Comparison of ENCODE assay signal across 2 cellular contexts in the genomic region with DNA sequence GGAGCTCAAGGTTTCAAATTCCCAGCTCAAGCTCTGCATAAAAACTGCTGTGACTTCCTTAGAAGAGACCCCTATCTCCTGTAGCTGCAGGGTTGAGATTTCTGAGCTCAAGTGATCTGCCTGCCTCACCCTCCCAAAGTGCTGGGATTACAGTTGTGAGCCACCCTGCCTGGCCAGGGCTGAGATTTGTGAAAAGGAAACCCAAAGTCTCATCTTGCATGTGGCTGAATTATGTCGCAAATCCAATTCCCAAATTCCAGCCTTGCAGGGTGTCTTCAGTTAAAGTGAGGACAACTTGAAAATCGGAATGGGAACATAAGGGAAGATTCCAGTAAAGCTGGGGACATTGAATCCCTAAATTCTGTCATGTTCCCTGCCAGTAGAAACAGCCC.
TF ChIP-seq lines count a peak whose summit lies in the region.

No MANE protein-coding gene starts in this region.

TF ChIP-seq in HCT116, 20 proteins besides CTCF, POLR2A, EP300 and RAD21:
- no peak for TF ChIP-seq SIN3A (IDR thresholded peaks at IDR 0.05; ENCODE audit: low read depth)
- TF ChIP-seq POLR2AphosphoS5 (IDR thresholded peaks at IDR 0.05; ENCODE audit: low read depth, low read length), result peak; percentile 8; the same call in 1 of the 2 replicates
- TF ChIP-seq, protein P1, sequence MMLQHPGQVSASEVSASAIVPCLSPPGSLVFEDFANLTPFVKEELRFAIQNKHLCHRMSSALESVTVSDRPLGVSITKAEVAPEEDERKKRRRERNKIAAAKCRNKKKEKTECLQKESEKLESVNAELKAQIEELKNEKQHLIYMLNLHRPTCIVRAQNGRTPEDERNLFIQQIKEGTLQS (IDR thresholded peaks at IDR 0.05), result no peak
- no peak for TF ChIP-seq JUND (IDR thresholded peaks at IDR 0.05)
- TF ChIP-seq EGR1 (IDR thresholded peaks at IDR 0.05; ENCODE audit: low read depth), result no peak
- no peak for TF ChIP-seq CEBPB (IDR thresholded peaks at IDR 0.05; ENCODE audit: low read depth)
TF ChIP-seq in HCT116: peak in this region for 1.

TF ChIP-seq in HepG2, 621 proteins besides CTCF, POLR2A, EP300 and RAD21:
- TF ChIP-seq FOXJ3 (CRISPR knock-in tag; IDR thresholded peaks at IDR 0.05; ENCODE audit: borderline replicate concordance), result no peak
- no peak for TF ChIP-seq ZNF230 (CRISPR knock-in tag; IDR thresholded peaks at IDR 0.05)
- TF ChIP-seq, protein P2, sequence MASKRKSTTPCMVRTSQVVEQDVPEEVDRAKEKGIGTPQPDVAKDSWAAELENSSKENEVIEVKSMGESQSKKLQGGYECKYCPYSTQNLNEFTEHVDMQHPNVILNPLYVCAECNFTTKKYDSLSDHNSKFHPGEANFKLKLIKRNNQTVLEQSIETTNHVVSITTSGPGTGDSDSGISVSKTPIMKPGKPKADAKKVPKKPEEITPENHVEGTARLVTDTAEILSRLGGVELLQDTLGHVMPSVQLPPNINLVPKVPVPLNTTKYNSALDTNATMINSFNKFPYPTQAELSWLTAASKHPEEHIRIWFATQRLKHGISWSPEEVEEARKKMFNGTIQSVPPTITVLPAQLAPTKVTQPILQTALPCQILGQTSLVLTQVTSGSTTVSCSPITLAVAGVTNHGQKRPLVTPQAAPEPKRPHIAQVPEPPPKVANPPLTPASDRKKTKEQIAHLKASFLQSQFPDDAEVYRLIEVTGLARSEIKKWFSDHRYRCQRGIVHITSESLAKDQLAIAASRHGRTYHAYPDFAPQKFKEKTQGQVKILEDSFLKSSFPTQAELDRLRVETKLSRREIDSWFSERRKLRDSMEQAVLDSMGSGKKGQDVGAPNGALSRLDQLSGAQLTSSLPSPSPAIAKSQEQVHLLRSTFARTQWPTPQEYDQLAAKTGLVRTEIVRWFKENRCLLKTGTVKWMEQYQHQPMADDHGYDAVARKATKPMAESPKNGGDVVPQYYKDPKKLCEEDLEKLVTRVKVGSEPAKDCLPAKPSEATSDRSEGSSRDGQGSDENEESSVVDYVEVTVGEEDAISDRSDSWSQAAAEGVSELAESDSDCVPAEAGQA (IDR thresholded peaks at IDR 0.05; ENCODE audit: low read depth), result no peak
- TF ChIP-seq, protein P2 (CRISPR knock-in tag; IDR thresholded peaks at IDR 0.05; ENCODE audit: borderline replicate concordance), result no peak
- TF ChIP-seq JUND (CRISPR knock-in tag; IDR thresholded peaks at IDR 0.05), result no peak
- no peak for TF ChIP-seq KLF11 (CRISPR knock-in tag; IDR thresholded peaks at IDR 0.05)
- TF ChIP-seq, protein P3, sequence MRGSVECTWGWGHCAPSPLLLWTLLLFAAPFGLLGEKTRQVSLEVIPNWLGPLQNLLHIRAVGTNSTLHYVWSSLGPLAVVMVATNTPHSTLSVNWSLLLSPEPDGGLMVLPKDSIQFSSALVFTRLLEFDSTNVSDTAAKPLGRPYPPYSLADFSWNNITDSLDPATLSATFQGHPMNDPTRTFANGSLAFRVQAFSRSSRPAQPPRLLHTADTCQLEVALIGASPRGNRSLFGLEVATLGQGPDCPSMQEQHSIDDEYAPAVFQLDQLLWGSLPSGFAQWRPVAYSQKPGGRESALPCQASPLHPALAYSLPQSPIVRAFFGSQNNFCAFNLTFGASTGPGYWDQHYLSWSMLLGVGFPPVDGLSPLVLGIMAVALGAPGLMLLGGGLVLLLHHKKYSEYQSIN (CRISPR knock-in tag; IDR thresholded peaks at IDR 0.05; ENCODE audit: borderline replicate concordance), result no peak
- no peak for TF ChIP-seq SMYD3 (CRISPR knock-in tag; IDR thresholded peaks at IDR 0.05)
- TF ChIP-seq SNRNP70 (IDR thresholded peaks at IDR 0.05; ENCODE audit: low read depth, low read length), result no peak
